Comparison of ENCODE assay signal across 26 cellular contexts in the genomic region with DNA sequence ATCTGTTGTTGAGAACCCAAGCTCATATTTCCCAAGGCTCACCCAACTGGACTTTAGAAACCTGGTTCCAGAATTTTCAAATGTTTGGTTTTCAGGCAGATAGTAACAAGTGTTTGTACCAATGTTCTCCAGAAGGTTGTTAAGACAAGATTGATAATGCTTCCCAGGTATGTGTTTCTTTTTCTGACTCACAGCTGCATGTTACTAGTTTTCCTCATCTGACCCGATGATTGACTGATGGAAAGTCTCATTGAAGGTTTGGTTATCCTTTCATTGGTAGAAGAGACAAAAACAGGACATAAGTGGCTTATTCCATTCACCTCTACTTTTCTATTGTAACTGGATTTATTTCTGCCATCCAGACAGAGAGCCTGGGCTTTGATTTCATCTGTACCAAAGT. TPM values are rescaled to one million over a fixed set of nuclear protein-coding genes. Genes with fewer than 3 reads are reported as not detected.
A peak's percentile ranks its signal among the peaks of the same experiment; 100 is the strongest.
DNase-seq lines count a peak whose midpoint lies in the region; ATAC-seq and TF ChIP-seq lines count a peak whose summit lies in the region.
"Had no signal": no experiment of that assay in that cellular context is flagged by ENCODE, and none has a peak within 500 bp of the region (broad histone marks: within the 10 kb centered on the region; RNA-seq: fewer than 3 reads in every experiment).

No MANE protein-coding gene starts in this region.

- ATAC-seq in WTC11: no peak
- no peak for ATAC-seq in HG03378 (IDR thresholded peaks at IDR 0.05; ENCODE audit: unreplicated experiment)
- ATAC-seq in effector memory CD8-positive, alpha-beta T cell (replicated peaks): no peak
- ATAC-seq: activated CD8-positive, alpha-beta memory T cell treated with anti-CD3 and anti-CD28 coated beads, Interleukin-2, amount 10 ng/mL, durations not matched to agents 7 days and 5 days; activated T-cell treated with anti-CD3 and anti-CD28 coated beads, Interleukin-2, amount 50 U/mL, for 72 hours; lower lobe of right lung had no signal

- H4K5ac ChIP-seq in H9 (ENCODE audit: insufficient read length, low read depth, low read length): no peak overlapping the region

- H3K27ac ChIP-seq in H9 (ENCODE audit: insufficient read length, low read depth, low read length): no peak overlapping the region
- H3K27ac ChIP-seq in smooth muscle cell (ENCODE audit: low read depth): peak overlapping the region; percentile 69
- H3K27ac ChIP-seq: cardiac muscle cell, lower lobe of right lung had no signal

- H3K4ac ChIP-seq in H9 (ENCODE audit: low read depth, low read length): no peak overlapping the region

- no peak overlapping the region for H3K9ac ChIP-seq in H9 (ENCODE audit: extremely low read depth, insufficient read length, low read length)
- no peak overlapping the region for H3K9ac ChIP-seq in smooth muscle cell (ENCODE audit: low read depth)

- H3K36me3 Mint-ChIP-seq in H9 (ENCODE audit: insufficient read depth in 1 of 3, low read depth in 3 of 3): peaks cover 32 to 66% (median 50%) of the 10 kb centered on the region in 3 experiments; a peak in 6 of 7 replicates
- peaks cover 23% of the 10 kb centered on the region for H3K36me3 Mint-ChIP-seq in WTC11
- peaks cover 4% of the 10 kb centered on the region for H3K36me3 Mint-ChIP-seq in glutamatergic neuron (ENCODE audit: unreplicated experiment)
- no peaks in the 10 kb centered on the region for H3K36me3 Mint-ChIP-seq in effector memory CD8-positive, alpha-beta T cell (ENCODE audit: insufficient read depth)
- H3K36me3 Mint-ChIP-seq: activated CD8-positive, alpha-beta memory T cell treated with anti-CD3 and anti-CD28 coated beads, Interleukin-2, amount 10 ng/mL, durations not matched to agents 7 days and 5 days; CD4-positive, CD25-positive, alpha-beta regulatory T cell had no signal

- no peak overlapping the region for H2BK20ac ChIP-seq in H9 (ENCODE audit: low read depth, low read length, poor library complexity, severe bottlenecking)

- no peak overlapping the region for H2BK12ac ChIP-seq in H9 (ENCODE audit: insufficient read length, low read depth, low read length)

- H3K56ac ChIP-seq in H9 (ENCODE audit: insufficient read length, low read depth, low read length): no peak overlapping the region

- H4K8ac ChIP-seq in H9 (replicated peaks; ENCODE audit: insufficient read length, low read depth, low read length): no peak overlapping the region

- no peaks in the 10 kb centered on the region for H3K9me3 Mint-ChIP-seq in H9
- no peaks in the 10 kb centered on the region for H3K9me3 Mint-ChIP-seq in WTC11
- H3K9me3 Mint-ChIP-seq in glutamatergic neuron (ENCODE audit: unreplicated experiment): peaks cover 28% of the 10 kb centered on the region
- peaks cover 5 to 6% of the 10 kb centered on the region in 2 donors for H3K9me3 Mint-ChIP-seq in effector memory CD8-positive, alpha-beta T cell
- H3K9me3 Mint-ChIP-seq: activated CD4-positive, alpha-beta T cell treated with anti-CD3 and anti-CD28 coated beads, Interleukin-2, amount 10 ng/mL, durations not matched to agents 7 days and 5 days; activated T-cell treated with anti-CD3 and anti-CD28 coated beads, Interleukin-2, amount 50 U/mL, for 72 hours; endodermal cell had no signal

- H3T11ph ChIP-seq in H9 (ENCODE audit: low read length): no peak overlapping the region

- H3K18ac ChIP-seq in H9 (ENCODE audit: insufficient read length, low read depth, low read length): no peak overlapping the region

- H2AFZ ChIP-seq in H9 (ENCODE audit: low read length) (no peak overlapping the region), smooth muscle cell (ENCODE audit: low read depth) (no peak overlapping the region)

- no peaks in the 10 kb centered on the region for H3K9me3 ChIP-seq in H9 (ENCODE audit: control insufficient read depth, low read depth, low read length)
- no peaks in the 10 kb centered on the region for H3K9me3 ChIP-seq in smooth muscle cell (replicated peaks; ENCODE audit: low read depth)
- H3K9me3 ChIP-seq: lower lobe of right lung, thoracic aorta had no signal

- H3K23me2 ChIP-seq in H9 (ENCODE audit: insufficient read length, low read depth, low read length, poor library complexity, severe bottlenecking): no peaks in the 10 kb centered on the region

- H3K4me1 Mint-ChIP-seq in H9: peaks cover 58 to 66% of the 10 kb centered on the region in 2 experiments
- peaks cover 71% of the 10 kb centered on the region for H3K4me1 Mint-ChIP-seq in WTC11
- peaks cover 77% of the 10 kb centered on the region for H3K4me1 Mint-ChIP-seq in glutamatergic neuron (ENCODE audit: low read depth, unreplicated experiment)
- no peaks in the 10 kb centered on the region for H3K4me1 Mint-ChIP-seq in effector memory CD8-positive, alpha-beta T cell (ENCODE audit: low read depth in 2 of 2)

- POLR2A ChIA-PET in WTC11 (lab: Charles Lee): no interaction called here

- peaks cover 13% of the 10 kb centered on the region for H3F3A ChIP-seq in smooth muscle cell (ENCODE audit: low read depth)

- no peaks in the 10 kb centered on the region for H3K27me3 ChIP-seq in H9 (ENCODE audit: insufficient read depth, low read length)
- no peaks in the 10 kb centered on the region for H3K27me3 ChIP-seq in smooth muscle cell (ENCODE audit: low read depth)
- H3K27me3 ChIP-seq: cardiac muscle cell had no signal

- H3K4me1 ChIP-seq in H9 (ENCODE audit: insufficient read depth, low read length): peaks cover 14% of the 10 kb centered on the region
- H3K4me1 ChIP-seq in smooth muscle cell (ENCODE audit: low read depth): peaks cover 54% of the 10 kb centered on the region
- H3K4me1 ChIP-seq: lower lobe of right lung had no signal

- TF ChIP-seq CTCF in H9 (conservative IDR thresholded peaks at IDR 0.05) (no peak), WTC11 (IDR thresholded peaks at IDR 0.05) (no peak), glutamatergic neuron (IDR thresholded peaks at IDR 0.05; ENCODE audit: partially characterized antibody, unreplicated experiment) (no peak), smooth muscle cell (IDR thresholded peaks at IDR 0.05; ENCODE audit: borderline replicate concordance, insufficient read depth, poor library complexity, severe bottlenecking) (no peak)

- H4K91ac ChIP-seq in H9 (ENCODE audit: insufficient read length, low read depth, low read length): no peak overlapping the region

- no CpG with 5 or more reads among the region's 1 CpG for WGBS in H9 (ENCODE audit: extremely low coverage, insufficient read length, low lambda C conversion rate)
- 94% methylated on average over 1 of the region's 1 CpG for WGBS in smooth muscle cell (ENCODE audit: low lambda C conversion rate)

- no peak overlapping the region for H2AK5ac ChIP-seq in H9 (ENCODE audit: insufficient read length, low read length)

- peaks cover 4% of the 10 kb centered on the region for H3K36me3 ChIP-seq in smooth muscle cell (ENCODE audit: low read depth)
- H3K36me3 ChIP-seq: cardiac muscle cell, lower lobe of right lung, thoracic aorta had no signal

- CTCF ChIA-PET in WTC11 (lab: Charles Lee): no interaction called here

- peak overlapping the region; percentile 48 for H2BK120ac ChIP-seq in H9 (ENCODE audit: low read depth, low read length, poor library complexity, severe bottlenecking)

- H4K20me1 ChIP-seq in H9 (ENCODE audit: control insufficient read depth, insufficient read depth, insufficient read length): no peaks in the 10 kb centered on the region
- H4K20me1 ChIP-seq in smooth muscle cell (ENCODE audit: low read depth): peaks cover 100% of the 10 kb centered on the region

- no peak overlapping the region for H2BK15ac ChIP-seq in H9 (ENCODE audit: low read depth, low read length)

- H3K27ac Mint-ChIP-seq in H9 (peak overlapping the region in 1 of 3 experiments; percentile 4; a peak in 1 of 7 replicates), WTC11 (peak overlapping the region; percentile 58; the same call in 1 of the 2 replicates), glutamatergic neuron (ENCODE audit: unreplicated experiment) (peak overlapping the region; percentile 1)
- H3K27ac Mint-ChIP-seq in effector memory CD8-positive, alpha-beta T cell: no peak overlapping the region
- H3K27ac Mint-ChIP-seq: activated CD4-positive, alpha-beta T cell treated with anti-CD3 and anti-CD28 coated beads, Interleukin-2, amount 10 ng/mL, durations not matched to agents 7 days and 5 days; activated CD8-positive, alpha-beta memory T cell treated with anti-CD3 and anti-CD28 coated beads, Interleukin-2, amount 10 ng/mL, durations not matched to agents 7 days and 5 days; activated T-cell treated with anti-CD3 and anti-CD28 coated beads, Interleukin-2, amount 50 U/mL, for 72 hours; endodermal cell had no signal

- H3K23ac ChIP-seq in H9 (ENCODE audit: insufficient read length, low read depth, low read length): no peak overlapping the region

- peaks cover 5% of the 10 kb centered on the region for H3K79me1 ChIP-seq in H9 (ENCODE audit: insufficient read depth, low read depth, low read length, poor library complexity, severe bottlenecking)

- no peaks in the 10 kb centered on the region for H3K27me3 Mint-ChIP-seq in H9 (ENCODE audit: low read depth)
- H3K27me3 Mint-ChIP-seq in WTC11 (ENCODE audit: low read depth): no peaks in the 10 kb centered on the region
- H3K27me3 Mint-ChIP-seq in glutamatergic neuron (ENCODE audit: unreplicated experiment): peaks cover 4% of the 10 kb centered on the region
- H3K27me3 Mint-ChIP-seq in effector memory CD8-positive, alpha-beta T cell: no peaks in the 10 kb centered on the region
- H3K27me3 Mint-ChIP-seq: activated CD8-positive, alpha-beta memory T cell treated with anti-CD3 and anti-CD28 coated beads, Interleukin-2, amount 10 ng/mL, durations not matched to agents 7 days and 5 days had no signal

- no peak for DNase-seq in H9
- DNase-seq in WTC11 (ENCODE audit: low spot score): no peak
- no peak for DNase-seq in glutamatergic neuron
- DNase-seq in smooth muscle cell (lab: John Stamatoyannopoulos, UW; ENCODE audit: unreplicated experiment): no peak
- no peak for DNase-seq in stimulated activated CD4-positive, alpha-beta T cell treated with anti-CD3 and anti-CD28 coated beads, Interleukin-4, amount 100 ng/mL, for 24 hours
- no peak for DNase-seq in effector memory CD8-positive, alpha-beta T cell
- DNase-seq: activated CD4-positive, alpha-beta T cell treated with anti-CD3 and anti-CD28 coated beads, Interleukin-2, amount 10 ng/mL, durations not matched to agents 7 days and 5 days; activated CD8-positive, alpha-beta memory T cell treated with anti-CD3 and anti-CD28 coated beads, Interleukin-2, amount 10 ng/mL, durations not matched to agents 7 days and 5 days; activated naive CD4-positive, alpha-beta T cell treated with Interleukin-2 at 50 U/mL for 16 hours; activated T-cell treated with anti-CD3 and anti-CD28 coated beads, Interleukin-2, amount 50 U/mL, for 72 hours; CD4-positive, CD25-positive, alpha-beta regulatory T cell; cortex of kidney; endodermal cell; KG1; kidney; lower lobe of right lung; NCI-H1694; NCI-H345; NCI-H774; RPMI8226; stimulated activated CD4-positive, alpha-beta T cell treated with anti-CD3 and anti-CD28 coated beads, Interleukin-2, amount 100 ng/mL, for 24 hours; T-helper 2 cell had no signal

- no peak overlapping the region for H3K4me3 Mint-ChIP-seq in H9
- no peak overlapping the region for H3K4me3 Mint-ChIP-seq in WTC11
- H3K4me3 Mint-ChIP-seq in glutamatergic neuron (ENCODE audit: unreplicated experiment): peak overlapping the region; percentile 72
- H3K4me3 Mint-ChIP-seq in effector memory CD8-positive, alpha-beta T cell: no peak overlapping the region
- H3K4me3 Mint-ChIP-seq: activated CD4-positive, alpha-beta T cell treated with anti-CD3 and anti-CD28 coated beads, Interleukin-2, amount 10 ng/mL, durations not matched to agents 7 days and 5 days; activated CD8-positive, alpha-beta memory T cell treated with anti-CD3 and anti-CD28 coated beads, Interleukin-2, amount 10 ng/mL, durations not matched to agents 7 days and 5 days; CD4-positive, CD25-positive, alpha-beta regulatory T cell; endodermal cell had no signal

- H3K4me3 ChIP-seq in smooth muscle cell: no peak overlapping the region
- H3K4me3 ChIP-seq: cardiac muscle cell, lower lobe of right lung, skin epidermis had no signal

- no peak overlapping the region for H3K4me2 ChIP-seq in H9 (ENCODE audit: insufficient read depth, insufficient read length, low read length)
- H3K4me2 ChIP-seq in smooth muscle cell: peak overlapping the region; percentile 61

- no peak overlapping the region for H3K14ac ChIP-seq in H9 (ENCODE audit: insufficient read depth, low read length)

- H2BK5ac ChIP-seq in H9 (ENCODE audit: insufficient read length, low read length): no peak overlapping the region

- H3K79me2 ChIP-seq in H9 (ENCODE audit: insufficient read depth, low read length) (peaks cover 61% of the 10 kb centered on the region), smooth muscle cell (ENCODE audit: low read depth) (peaks cover 99% of the 10 kb centered on the region)

RNA-seq across cellular contexts. Expression of a gene that starts 10.4 kb away (rescaled TPM):
- total RNA-seq in H9 (2021) (180 and 188 TPM in 2 replicates), WTC11 (2021) (108 to 123 TPM (median 119 TPM) in 3 replicates), glutamatergic neuron (ENCODE audit: unreplicated experiment) (832 TPM), smooth muscle cell (194 and 196 TPM in 2 replicates)
- 292 and 304 TPM in 2 replicates for polyA plus RNA-seq in smooth muscle cell

Comparison
In these comparisons a context has a peak if more than half of its experiments do, and no peak if none do; other contexts are left out.
1. H3K27ac Mint-ChIP-seq: peak in WTC11 (single experiment) and glutamatergic neuron (single experiment); none in effector memory CD8-positive, alpha-beta T cell (0 of 2).